Comparison of ENCODE assay signal across 10 cellular contexts in the genomic region with DNA sequence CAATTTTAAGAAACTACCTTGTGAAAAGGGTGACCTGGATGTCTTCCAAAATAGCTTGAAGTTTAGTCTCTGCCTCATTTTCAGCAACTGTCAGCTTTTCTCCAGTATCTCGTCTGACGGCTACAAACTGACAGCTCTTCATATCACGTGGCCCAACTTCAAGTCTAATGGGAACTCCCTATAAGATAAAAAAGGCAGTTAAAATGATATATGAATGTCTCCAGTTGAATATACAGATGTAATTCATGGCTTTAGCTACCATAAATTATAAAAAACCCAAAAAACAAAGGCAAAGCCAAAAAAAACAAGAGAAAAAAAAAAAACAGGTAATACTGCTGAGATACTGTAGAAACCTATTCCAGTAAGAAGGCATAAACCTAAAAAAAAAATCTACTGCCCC. TPM values are rescaled to one million over a fixed set of nuclear protein-coding genes. Genes with fewer than 3 reads are reported as not detected.
"Had no signal": no experiment of that assay in that cellular context is flagged by ENCODE, and none has a peak within 500 bp of the region (broad histone marks: within the 10 kb centered on the region; RNA-seq: fewer than 3 reads in every experiment).

No MANE protein-coding gene starts in this region.

- H3K9ac ChIP-seq: KMS-11 had no signal

- H3K4me3 ChIP-seq: GM23338 had no signal

- DNase-seq: H9, HCEC 1CT, KBM-7 had no signal

- H3K27ac ChIP-seq: HL-60, KMS-11 had no signal

- H3K4me3 Mint-ChIP-seq: GM23338, H9 had no signal

- H2AFZ ChIP-seq: GM23338 had no signal

- ATAC-seq: GM23338, HepG2 had no signal

- H3K4me1 Mint-ChIP-seq: GM23338 had no signal

- H3K27ac Mint-ChIP-seq: GM23338 had no signal

- H3K4me2 ChIP-seq: GM23338, KMS-11 had no signal

- FAIRE-seq: H1, H54, HepG2 had no signal

- H3K9me3 Mint-ChIP-seq: GM23338, H9 had no signal

RNA-seq across cellular contexts. Expression of gene SLC30A10, which starts 44.9 kb away (rescaled TPM):
- total RNA-seq: HT1080 had no signal
